15 cellular contexts compared by ENCODE assay signal in the genomic region with DNA sequence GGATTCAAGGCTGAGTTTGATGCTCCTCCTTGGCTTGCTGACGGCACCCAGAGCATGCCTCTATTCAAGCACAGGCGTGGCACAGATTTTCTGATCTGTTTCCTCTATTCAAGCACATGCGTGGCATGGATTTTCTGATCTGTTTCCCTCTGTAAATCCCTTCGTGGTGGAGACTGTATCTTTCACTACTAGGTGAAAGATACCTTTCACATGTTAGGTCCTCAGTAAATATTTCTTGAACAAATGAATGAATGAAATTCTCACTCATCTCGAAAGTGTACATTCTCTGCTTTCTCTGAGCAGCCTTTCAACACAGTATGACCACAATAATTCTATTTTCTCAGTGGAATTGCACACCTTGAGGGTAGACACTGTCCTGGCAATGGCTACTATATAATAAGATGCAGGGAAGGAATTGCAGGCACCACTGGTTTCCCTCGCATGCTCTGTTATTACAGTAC.
DNase-seq lines count a peak whose midpoint lies in the region; ATAC-seq and TF ChIP-seq lines count a peak whose summit lies in the region.
"Had no signal": no experiment of that assay in that cellular context is flagged by ENCODE, and none has a peak within 500 bp of the region (broad histone marks: within the 10 kb centered on the region; RNA-seq: fewer than 3 reads in every experiment).

No MANE protein-coding gene starts in this region.

- H4K91ac ChIP-seq in neuronal stem cell (ENCODE audit: low read depth, low read length, poor library complexity), result no peak overlapping the region

- no peak overlapping the region for H4K8ac ChIP-seq in neuronal stem cell (ENCODE audit: low read depth, low read length)

- POLR2A ChIA-PET in activated CD8-positive, alpha-beta T cell treated with anti-CD3 and anti-CD28 coated beads, Interleukin-2, amount 10 ng/mL, durations not matched to agents 7 days and 5 days (lab: Charles Lee), result no interaction called here

- no peaks in the 10 kb centered on the region for H3K36me3 ChIP-seq in SU-DHL-6 (ENCODE audit: low read length)
- H3K36me3 ChIP-seq in neuronal stem cell (replicated peaks in 1 of 2; ENCODE audit: control insufficient read depth in 2 of 2, insufficient read depth in 2 of 2, low read length in 2 of 2), result no peaks in the 10 kb centered on the region
- H3K36me3 ChIP-seq: BE2C had no signal

- H3K14ac ChIP-seq in neuronal stem cell (ENCODE audit: low read length), result no peak overlapping the region

- H3K4ac ChIP-seq in neuronal stem cell (ENCODE audit: low read length), result no peak overlapping the region

- H3K18ac ChIP-seq in neuronal stem cell (ENCODE audit: low read length), result no peak overlapping the region

- no peak overlapping the region for H3K4me3 Mint-ChIP-seq in activated CD8-positive, alpha-beta T cell treated with anti-CD3 and anti-CD28 coated beads, Interleukin-2, amount 10 ng/mL, durations not matched to agents 7 days and 5 days
- H3K4me3 Mint-ChIP-seq: activated T-cell treated with anti-CD3 and anti-CD28 coated beads, Interleukin-2, amount 50 U/mL, for 4 hours had no signal

- H3K36me3 Mint-ChIP-seq in activated CD8-positive, alpha-beta T cell treated with anti-CD3 and anti-CD28 coated beads, Interleukin-2, amount 10 ng/mL, durations not matched to agents 7 days and 5 days (ENCODE audit: low read depth), result no peaks in the 10 kb centered on the region

- H3K4me3 ChIP-seq in SU-DHL-6 (ENCODE audit: insufficient read depth, low read length, poor library complexity, severe bottlenecking), result no peak overlapping the region
- H3K4me3 ChIP-seq in neuronal stem cell (ENCODE audit: low read length in 2 of 2), result no peak overlapping the region

- WGBS in neuronal stem cell (ENCODE audit: extremely low coverage in 2 of 2, insufficient read length in 2 of 2, insufficient replicate concordance in 1 of 2), 2 donors, result no CpG with 5 or more reads among the region's 6 CpGs

- H3K4me2 ChIP-seq in SU-DHL-6 (ENCODE audit: low read depth, low read length, poor library complexity, severe bottlenecking) (peak overlapping the region; percentile 54), neuronal stem cell (ENCODE audit: insufficient read depth, low read length, poor library complexity, severe bottlenecking) (no peak overlapping the region)

- H3K9me3 ChIP-seq in SU-DHL-6 (ENCODE audit: insufficient read depth, low read length), result no peaks in the 10 kb centered on the region
- no peaks in the 10 kb centered on the region for H3K9me3 ChIP-seq in neuronal stem cell (replicated peaks in 1 of 2; ENCODE audit: control insufficient read depth in 2 of 2, insufficient read depth in 1 of 2, low read depth in 1 of 2, low read length in 2 of 2)
- H3K9me3 ChIP-seq: BE2C had no signal

- peak; percentile 5 for ATAC-seq in GM18870 (IDR thresholded peaks at IDR 0.05; ENCODE audit: unreplicated experiment)
- peak; percentile 11 for ATAC-seq in GM21619 (IDR thresholded peaks at IDR 0.05; ENCODE audit: unreplicated experiment)
- peak; percentile 3 for ATAC-seq in HG03097 (IDR thresholded peaks at IDR 0.05; ENCODE audit: low FRiP score, unreplicated experiment)
- no peak for ATAC-seq in activated CD8-positive, alpha-beta T cell treated with anti-CD3 and anti-CD28 coated beads, Interleukin-2, amount 10 ng/mL, durations not matched to agents 7 days and 5 days
- ATAC-seq: activated T-cell treated with anti-CD3 and anti-CD28 coated beads, Interleukin-2, amount 50 U/mL, for 4 hours; esophagus mucosa; left lobe of liver had no signal

- H2BK12ac ChIP-seq in neuronal stem cell (ENCODE audit: low read length), result no peak overlapping the region

- H2AFZ ChIP-seq in SU-DHL-6 (ENCODE audit: low read depth, low read length, severe bottlenecking), result peak overlapping the region; percentile 2
- H2AFZ ChIP-seq in neuronal stem cell (ENCODE audit: low read length), result no peak overlapping the region

- H3K9ac ChIP-seq in SU-DHL-6 (ENCODE audit: low read length), result no peak overlapping the region
- H3K9ac ChIP-seq in neuronal stem cell (ENCODE audit: low read depth, low read length, poor library complexity), result no peak overlapping the region

- CTCF ChIA-PET in activated CD8-positive, alpha-beta T cell treated with anti-CD3 and anti-CD28 coated beads, Interleukin-2, amount 10 ng/mL, durations not matched to agents 7 days and 5 days (lab: Charles Lee), result no interaction called here

- H3K27ac Mint-ChIP-seq in activated CD8-positive, alpha-beta T cell treated with anti-CD3 and anti-CD28 coated beads, Interleukin-2, amount 10 ng/mL, durations not matched to agents 7 days and 5 days, result no peak overlapping the region

- no peaks in the 10 kb centered on the region for H3K9me3 Mint-ChIP-seq in activated CD8-positive, alpha-beta T cell treated with anti-CD3 and anti-CD28 coated beads, Interleukin-2, amount 10 ng/mL, durations not matched to agents 7 days and 5 days (ENCODE audit: insufficient read depth)
- H3K9me3 Mint-ChIP-seq: activated T-cell treated with anti-CD3 and anti-CD28 coated beads, Interleukin-2, amount 50 U/mL, for 4 hours had no signal

- no peak overlapping the region for H2BK15ac ChIP-seq in neuronal stem cell (ENCODE audit: low read length)

- no peak overlapping the region for H3K23ac ChIP-seq in neuronal stem cell (ENCODE audit: low read depth, low read length, poor library complexity)

- no peak for DNase-seq in activated CD8-positive, alpha-beta T cell treated with anti-CD3 and anti-CD28 coated beads, Interleukin-2, amount 10 ng/mL, durations not matched to agents 7 days and 5 days
- no peak for DNase-seq in activated T-cell treated with anti-CD3 and anti-CD28 coated beads, Interleukin-2, amount 50 U/mL, for 48 hours
- no peak for DNase-seq in NOMO-1 treated with DMSO at 0.1 percent for 48 hours (lab: John Stamatoyannopoulos, UW; ENCODE audit: unreplicated experiment)
- no peak for DNase-seq in neuronal stem cell (ENCODE audit: low spot score)
- DNase-seq: activated T-cell treated with anti-CD3 and anti-CD28 coated beads, Interleukin-2, amount 50 U/mL, for 4 hours; BE2C; hippocampal formation; KG1; NCI-H1930 had no signal

- H3K27me3 Mint-ChIP-seq in activated CD8-positive, alpha-beta T cell treated with anti-CD3 and anti-CD28 coated beads, Interleukin-2, amount 10 ng/mL, durations not matched to agents 7 days and 5 days (ENCODE audit: low read depth), result peaks cover 13% of the 10 kb centered on the region

- no peak overlapping the region for H2BK120ac ChIP-seq in neuronal stem cell (ENCODE audit: low read depth, low read length)

- H3K27me3 ChIP-seq in SU-DHL-6 (ENCODE audit: low read length) (no peaks in the 10 kb centered on the region), neuronal stem cell (ENCODE audit: control insufficient read depth in 3 of 3, insufficient read depth in 3 of 3, low read depth in 1 of 3, low read length in 3 of 3) (no peaks in the 10 kb centered on the region)
- H3K27me3 ChIP-seq: BE2C had no signal

- H3K9me2 ChIP-seq in SU-DHL-6 (replicated peaks; ENCODE audit: insufficient read depth, low read length), result no peaks in the 10 kb centered on the region

- H3K79me2 ChIP-seq in SU-DHL-6 (ENCODE audit: insufficient read depth, low read length), result no peaks in the 10 kb centered on the region

- no peaks in the 10 kb centered on the region for H3K4me1 ChIP-seq in neuronal stem cell (ENCODE audit: control insufficient read depth in 2 of 2, insufficient read depth in 1 of 2, low read depth in 1 of 2, low read length in 2 of 2)
- H3K4me1 ChIP-seq: BE2C had no signal

- no peaks in the 10 kb centered on the region for H3K79me1 ChIP-seq in neuronal stem cell (ENCODE audit: low read depth, low read length)

- peaks cover 3% of the 10 kb centered on the region; the same call in 1 of the 2 replicates for H3F3A ChIP-seq in SU-DHL-6 (ENCODE audit: insufficient read depth)

- no peak overlapping the region for H2AK5ac ChIP-seq in neuronal stem cell (ENCODE audit: low read depth, low read length)

- no peak overlapping the region for H3K27ac ChIP-seq in SU-DHL-6 (ENCODE audit: low read depth, low read length)
- no peak overlapping the region for H3K27ac ChIP-seq in neuronal stem cell (replicated peaks; ENCODE audit: low read length)

- H2BK5ac ChIP-seq in neuronal stem cell (ENCODE audit: low read length), result no peak overlapping the region

- H3K4me1 Mint-ChIP-seq in activated CD8-positive, alpha-beta T cell treated with anti-CD3 and anti-CD28 coated beads, Interleukin-2, amount 10 ng/mL, durations not matched to agents 7 days and 5 days (ENCODE audit: low read depth), result no peaks in the 10 kb centered on the region

- H4K20me1 ChIP-seq in SU-DHL-6 (ENCODE audit: low read depth, low read length), result no peaks in the 10 kb centered on the region

- TF ChIP-seq CTCF in SU-DHL-6 (IDR thresholded peaks at IDR 0.05; ENCODE audit: insufficient read depth, low read length, poor library complexity, severe bottlenecking), result no peak
